8 cellular contexts compared by ENCODE assay signal in genomic region chr5:112186401-112186990, GRCh38.
DNase-seq lines count a peak whose midpoint lies in the region; ATAC-seq, FAIRE-seq and TF ChIP-seq lines count a peak whose summit lies in the region.

No MANE protein-coding gene starts in this region.

- H2AFZ ChIP-seq in GM12878 (ENCODE audit: control insufficient read depth, low read depth, low read length): no peak overlapping the region
- no peak overlapping the region for H2AFZ ChIP-seq in HepG2 (ENCODE audit: low read length)

- no peak for TF ChIP-seq EP300 in GM12878 (IDR thresholded peaks at IDR 0.05; ENCODE audit: borderline replicate concordance in 1 of 2, control insufficient read depth in 1 of 2, low read depth in 2 of 2, low read length in 2 of 2)
- no peak for TF ChIP-seq EP300 in HepG2 (IDR thresholded peaks at IDR 0.05; ENCODE audit: low read depth in 2 of 2, low read length in 2 of 2)
- no peak for TF ChIP-seq EP300 in HepG2 (CRISPR knock-in tag; IDR thresholded peaks at IDR 0.05; ENCODE audit: borderline replicate concordance)

- no peaks in the 10 kb centered on the region; a peak in 1 of 4 replicates for H3K27me3 ChIP-seq in GM12878 (replicated peaks in 1 of 2; ENCODE audit: control insufficient read depth in 2 of 2, insufficient read depth in 2 of 2, low read length in 1 of 2)
- H3K27me3 ChIP-seq in HepG2 (ENCODE audit: control insufficient read depth in 1 of 2, insufficient read depth in 2 of 2, low read length in 2 of 2): 0 out of 5 replicates have a peak, but pooled peaks cover 0 to 4% of the 10 kb centered on the region in 2 experiments

- 35% methylated on average over 4 of the region's 4 CpGs for WGBS in GM12878 (ENCODE audit: insufficient coverage, insufficient replicate concordance, low lambda C conversion rate, missing lambda C conversion rate)
- WGBS in HepG2 (ENCODE audit: low lambda C conversion rate): 4% methylated on average over 4 of the region's 4 CpGs

- TF ChIP-seq POLR2A in GM12878 (IDR thresholded peaks at IDR 0.05; ENCODE audit: low read depth, low read length) (no peak), HepG2 (IDR thresholded peaks at IDR 0.05; ENCODE audit: insufficient read depth in 1 of 2, low read depth in 2 of 2, low read length in 2 of 2) (no peak)

- peak; percentile 54 to 60 (median 56) for TF ChIP-seq CTCF in GM12878 (IDR thresholded peaks at IDR 0.05 in 2 of 3, conservative IDR thresholded peaks at IDR 0.05 in 1 of 3; ENCODE audit: control insufficient read depth in 2 of 3, extremely low read depth in 1 of 3, insufficient read depth in 1 of 3, low read depth in 3 of 3, low read length in 3 of 3)
- TF ChIP-seq CTCF in HepG2 (CRISPR knock-in tag; IDR thresholded peaks at IDR 0.05): peak; percentile 47

- in situ Hi-C loops in GM12878 (cut with MboI): no loop called here
- in situ Hi-C loops in HepG2 (cut with HindIII; ENCODE audit: extremely low pct_ligation_motif_present, low pct_unique_long_range_greater_than_20kb): loop anchor here (10.0 kb wide), 1 partner anchor 238 kb away; no protein-coding TSS in a partner anchor

- H3K4me3 ChIP-seq in GM12878 (no peak overlapping the region), HepG2 (replicated peaks in 1 of 3; ENCODE audit: insufficient read depth in 1 of 3, low read depth in 2 of 3, low read length in 3 of 3) (no peak overlapping the region)

- H3K36me3 ChIP-seq in GM12878 (ENCODE audit: control insufficient read depth in 2 of 2, insufficient read depth in 2 of 2, low read length in 1 of 2): no peaks in the 10 kb centered on the region
- H3K36me3 ChIP-seq in HepG2 (replicated peaks in 1 of 2; ENCODE audit: control insufficient read depth in 1 of 2, insufficient read depth in 2 of 2, low read length in 2 of 2): no peaks in the 10 kb centered on the region

- POLR2A ChIA-PET in GM12878 (lab: Charles Lee): no interaction called here
- POLR2A ChIA-PET in HepG2 (lab: Yijun Ruan, JAX): no interaction called here

- CTCF ChIA-PET in GM12878 (lab: Yijun Ruan, JAX) (interaction anchor here (1.1 to 3.9 kb wide), 2 partner anchors 11 to 16 kb away, joined by 5 to 23 read pairs; no protein-coding TSS in a partner anchor), HepG2 (lab: Yijun Ruan, JAX; ENCODE audit: low intra/inter-chr PET ratio, low total read pairs) (interaction anchor here (1.3 kb wide), 1 partner anchor 12 kb away, joined by 4 read pairs; no protein-coding TSS in a partner anchor)

- H3K79me2 ChIP-seq in GM12878 (ENCODE audit: control insufficient read depth, insufficient read depth, low read length) (no peaks in the 10 kb centered on the region), HepG2 (ENCODE audit: insufficient read depth, low read length) (no peaks in the 10 kb centered on the region)

- H4K20me1 ChIP-seq in GM12878 (ENCODE audit: control insufficient read depth, insufficient read depth): no peaks in the 10 kb centered on the region
- H4K20me1 ChIP-seq in HepG2 (ENCODE audit: insufficient read depth, low read length): no peaks in the 10 kb centered on the region

- TF ChIP-seq RAD21 in GM12878 (IDR thresholded peaks at IDR 0.05; ENCODE audit: insufficient read depth, low read depth, low read length) (peak; percentile 37), HepG2 (CRISPR knock-in tag; IDR thresholded peaks at IDR 0.05) (no peak)

- peak; percentile 33 for DNase-seq in A172 (ENCODE audit: low spot score)
- DNase-seq in EL: peak; percentile 48
- DNase-seq in NCI-H146 (lab: John Stamatoyannopoulos, UW): peak; percentile 40
- no peak for DNase-seq in GM12878 (ENCODE audit: low read depth, low spot score)
- peak; percentile 35 for DNase-seq in HepG2 (ENCODE audit: low spot score)
- DNase-seq in NCI-H774 (lab: John Stamatoyannopoulos, UW): no peak
- no peak for DNase-seq in activated naive CD4-positive, alpha-beta T cell (lab: John Stamatoyannopoulos, UW)

- intact Hi-C loops in GM12878 (cut with micrococcal nuclease; ENCODE audit: unreplicated experiment): no loop called here
- intact Hi-C loops in HepG2 (cut with micrococcal nuclease; ENCODE audit: unreplicated experiment): no loop called here

- H3K9ac ChIP-seq in GM12878 (ENCODE audit: control insufficient read depth, insufficient read depth, low read length): no peak overlapping the region
- H3K9ac ChIP-seq in HepG2 (ENCODE audit: insufficient read depth, low read depth, low read length): no peak overlapping the region

- no peaks in the 10 kb centered on the region for H3K9me3 ChIP-seq in GM12878 (replicated peaks; ENCODE audit: control insufficient read depth, insufficient read depth, low read length)
- H3K9me3 ChIP-seq in HepG2 (ENCODE audit: low read length): no peaks in the 10 kb centered on the region

- ATAC-seq in GM12878 (peak; percentile 83), HepG2 (peak; percentile 69), GM18498 (IDR thresholded peaks at IDR 0.05; ENCODE audit: unreplicated experiment) (no peak)

- SMC1A ChIA-PET in GM12878 (lab: Charles Lee; ENCODE audit: uncharacterized antibody, unreplicated experiment): no interaction called here

- no peaks in the 10 kb centered on the region for H3K4me1 ChIP-seq in GM12878 (ENCODE audit: control insufficient read depth, insufficient read depth, low read length)
- no peaks in the 10 kb centered on the region for H3K4me1 ChIP-seq in HepG2 (ENCODE audit: insufficient read depth, low read length)

- H3K27ac ChIP-seq in GM12878 (ENCODE audit: control insufficient read depth, insufficient read depth) (no peak overlapping the region), HepG2 (ENCODE audit: extremely low read length, insufficient read depth, low read length) (no peak overlapping the region)

- H3K4me2 ChIP-seq in GM12878 (ENCODE audit: control insufficient read depth, insufficient read depth) (no peak overlapping the region), HepG2 (ENCODE audit: low read depth, low read length) (no peak overlapping the region)

- RAD21 ChIA-PET in GM12878 (lab: Charles Lee; ENCODE audit: unreplicated experiment): no interaction called here

- peak; percentile 73 for FAIRE-seq in GM12878 (lab: Jason Lieb, UNC)
- no peak for FAIRE-seq in HepG2 (lab: Jason Lieb, UNC)

- BruUV-seq in GM12878 (replicated peaks; lab: Mats Ljungman, UMichigan) (no TSS peak), HepG2 (replicated peaks; lab: Mats Ljungman, UMichigan) (no TSS peak)

TF ChIP-seq in GM12878, 131 proteins besides CTCF, POLR2A, EP300 and RAD21:
- peak; percentile 43; the same call in 1 of the 2 replicates for TF ChIP-seq SMC3 (IDR thresholded peaks at IDR 0.05; ENCODE audit: borderline replicate concordance, low read length)
- no peak for TF ChIP-seq MXI1 (IDR thresholded peaks at IDR 0.05; ENCODE audit: low read depth, low read length)

TF ChIP-seq in HepG2, 621 proteins besides CTCF, POLR2A, EP300 and RAD21:
- TF ChIP-seq SRY (CRISPR knock-in tag; IDR thresholded peaks at IDR 0.05) (no peak), TEAD2 (CRISPR knock-in tag; IDR thresholded peaks at IDR 0.05) (no peak), NFATC3 (CRISPR knock-in tag; IDR thresholded peaks at IDR 0.05) (no peak), SMC3 (IDR thresholded peaks at IDR 0.05; ENCODE audit: low read length) (0 out of 2 replicates have a peak, but pooled peaks have one; percentile 22), TBX2 (CRISPR knock-in tag; IDR thresholded peaks at IDR 0.05; ENCODE audit: borderline replicate concordance) (no peak)
TF ChIP-seq in HepG2: peak in this region for 1.

Comparison
In these comparisons a context has a peak if more than half of its experiments do, and no peak if none do; other contexts are left out.
1. DNase-seq: peak in A172 (single experiment), EL (single experiment), NCI-H146 (single experiment) and HepG2 (single experiment); none in GM12878 (single experiment), NCI-H774 (single experiment) and activated naive CD4-positive, alpha-beta T cell (0 of 4).